ENCODE assay signal across 10 cellular contexts in genomic region chr6:142014515-142014914, GRCh38.
DNase-seq lines count a peak whose midpoint lies in the region; ATAC-seq and TF ChIP-seq lines count a peak whose summit lies in the region.
"Had no signal": no experiment of that assay in that cellular context is flagged by ENCODE, and none has a peak within 500 bp of the region (broad histone marks: within the 10 kb centered on the region; RNA-seq: fewer than 3 reads in every experiment).

No MANE protein-coding gene starts in this region.

- no peaks in the 10 kb centered on the region for H3K9me3 Mint-ChIP-seq in activated CD4-positive, alpha-beta T cell treated with anti-CD3 and anti-CD28 coated beads, Interleukin-2, amount 10 ng/mL, durations not matched to agents 24 days and 14 days

- no peak for ATAC-seq in GM21367 (IDR thresholded peaks at IDR 0.05; ENCODE audit: unreplicated experiment)
- no peak for ATAC-seq in GM18870 (IDR thresholded peaks at IDR 0.05; ENCODE audit: unreplicated experiment)

- H3K27ac Mint-ChIP-seq in activated CD4-positive, alpha-beta T cell treated with anti-CD3 and anti-CD28 coated beads, Interleukin-2, amount 10 ng/mL, durations not matched to agents 24 days and 14 days = no peak overlapping the region

- peak overlapping the region; percentile 49 for H3K4me3 ChIP-seq in WI38 (ENCODE audit: low read depth, low read length)

- intact Hi-C loops in activated CD4-positive, alpha-beta T cell treated with anti-CD3 and anti-CD28 coated beads, Interleukin-2, amount 10 ng/mL, durations not matched to agents 24 days and 14 days (cut with micrococcal nuclease) = no loop called here

- DNase-seq in NCI-H748 (lab: John Stamatoyannopoulos, UW; ENCODE audit: unreplicated experiment) (peak; percentile 7), NCI-H748 treated with DMSO at 0.1 percent for 48 hours (lab: John Stamatoyannopoulos, UW) (no peak), glomerular visceral epithelial cell (ENCODE audit: extremely low spot score) (peak; percentile 87), ecto neural progenitor cell (ENCODE audit: low spot score) (no peak)
- no peak for DNase-seq in activated CD4-positive, alpha-beta T cell treated with anti-CD3 and anti-CD28 coated beads, Interleukin-2, amount 10 ng/mL, durations not matched to agents 24 days and 14 days
- DNase-seq: AML-193; stimulated activated CD4-positive, alpha-beta T cell treated with anti-CD3 and anti-CD28 coated beads, Interleukin-2, amount 100 ng/mL, for 24 hours had no signal

- H3K36me3 Mint-ChIP-seq in activated CD4-positive, alpha-beta T cell treated with anti-CD3 and anti-CD28 coated beads, Interleukin-2, amount 10 ng/mL, durations not matched to agents 24 days and 14 days (ENCODE audit: low read depth) = no peaks in the 10 kb centered on the region

- peaks cover 8% of the 10 kb centered on the region for H3K27me3 Mint-ChIP-seq in activated CD4-positive, alpha-beta T cell treated with anti-CD3 and anti-CD28 coated beads, Interleukin-2, amount 10 ng/mL, durations not matched to agents 24 days and 14 days

- H3K4me3 Mint-ChIP-seq in activated CD4-positive, alpha-beta T cell treated with anti-CD3 and anti-CD28 coated beads, Interleukin-2, amount 10 ng/mL, durations not matched to agents 24 days and 14 days = no peak overlapping the region

- peaks cover 4% of the 10 kb centered on the region for H3K4me1 Mint-ChIP-seq in activated CD4-positive, alpha-beta T cell treated with anti-CD3 and anti-CD28 coated beads, Interleukin-2, amount 10 ng/mL, durations not matched to agents 24 days and 14 days

- TF ChIP-seq CTCF in WI38 (IDR thresholded peaks at IDR 0.05; ENCODE audit: low read depth, low read length) = no peak

Comparison
In these comparisons a context has a peak if more than half of its experiments do, and no peak if none do; other contexts are left out.
1. DNase-seq: peak in NCI-H748 (single experiment) and glomerular visceral epithelial cell (single experiment); none in NCI-H748 treated with DMSO at 0.1 percent for 48 hours (single experiment), ecto neural progenitor cell (single experiment) and activated CD4-positive, alpha-beta T cell treated with anti-CD3 and anti-CD28 coated beads, Interleukin-2, amount 10 ng/mL, durations not matched to agents 24 days and 14 days (single experiment).